In genomic region chr5:34843482-34843881, GRCh38 we compare ENCODE assay signal across 21 cellular contexts. TPM values are rescaled to one million over a fixed set of nuclear protein-coding genes. Genes with fewer than 3 reads are reported as not detected.
DNase-seq lines count a peak whose midpoint lies in the region; ATAC-seq, FAIRE-seq and TF ChIP-seq lines count a peak whose summit lies in the region.
"Had no signal": no experiment of that assay in that cellular context is flagged by ENCODE, and none has a peak within 500 bp of the region (broad histone marks: within the 10 kb centered on the region; RNA-seq: fewer than 3 reads in every experiment).

No MANE protein-coding gene starts in this region.

- CTCF ChIA-PET in K562 (lab: Yijun Ruan, JAX; ENCODE audit: low intra/inter-chr PET ratio): no interaction called here

- H3K4me2 ChIP-seq in K562 (ENCODE audit: insufficient read depth, low read length): no peak overlapping the region

- no peaks in the 10 kb centered on the region for H3K9me1 ChIP-seq in K562 (ENCODE audit: control insufficient read depth, insufficient read depth, low read length)

- POLR2A ChIA-PET in K562 (lab: Yijun Ruan, JAX): interaction anchor here (0.7 kb wide), 1 partner anchor 151 kb away, joined by 3 read pairs; no protein-coding TSS in a partner anchor

- H3K4me1 ChIP-seq in K562 (replicated peaks in 1 of 2; ENCODE audit: control insufficient read depth in 2 of 2, insufficient read depth in 2 of 2, low read length in 2 of 2): peaks cover 0 to 14% of the 10 kb centered on the region in 2 experiments; a peak in 3 of 5 replicates

- no peak for TF ChIP-seq CTCF in LNCaP clone FGC (IDR thresholded peaks at IDR 0.05; ENCODE audit: control insufficient read depth, extremely low read depth, insufficient read depth)
- TF ChIP-seq CTCF in K562 (IDR thresholded peaks at IDR 0.05 in 2 of 3, conservative IDR thresholded peaks at IDR 0.05 in 1 of 3; ENCODE audit: insufficient read depth in 2 of 3, low read depth in 1 of 3, low read length in 3 of 3): no peak

- FAIRE-seq in K562 (lab: Jason Lieb, UNC): no peak
- FAIRE-seq: GM12892 had no signal

- H3K27me3 ChIP-seq in K562 (ENCODE audit: control insufficient read depth in 2 of 2, insufficient read depth in 2 of 2, low read length in 2 of 2): no peaks in the 10 kb centered on the region

- no peaks in the 10 kb centered on the region for H4K20me1 ChIP-seq in K562 (replicated peaks; ENCODE audit: control insufficient read depth, insufficient read depth, low read length)

- no peak overlapping the region for H3K27ac ChIP-seq in K562 (ENCODE audit: extremely low read depth, low read depth, low read length)
- H3K27ac ChIP-seq: SK-N-MC had no signal

- TF ChIP-seq EP300 in K562 (IDR thresholded peaks at IDR 0.05; ENCODE audit: low read length): no peak

- ATAC-seq in K562: no peak
- ATAC-seq in sciatic nerve: peak; percentile 16

- 25% methylated on average over 2 of the region's 2 CpGs for WGBS in K562 (ENCODE audit: insufficient coverage, low coverage, missing lambda C conversion rate)

- TF ChIP-seq POLR2A in K562 (conservative IDR thresholded peaks at IDR 0.05): no peak

- intact Hi-C loops in K562 (cut with micrococcal nuclease) (no loop called here), sciatic nerve (cut with DNase I) (no loop called here)

- no peak overlapping the region for H2AFZ ChIP-seq in K562 (ENCODE audit: low read depth, low read length)

- in situ Hi-C loops in K562 (cut with MboI): no loop called here

- no peak overlapping the region for H3K9ac ChIP-seq in K562 (ENCODE audit: insufficient read depth in 1 of 2, low read depth in 2 of 2, low read length in 2 of 2)

- H3K4me3 ChIP-seq in LNCaP clone FGC (ENCODE audit: low read depth, low read length) (no peak overlapping the region), K562 (no peak overlapping the region)
- H3K4me3 ChIP-seq: SK-N-MC had no signal

- no TSS peak for BruUV-seq in K562 (replicated peaks; lab: Mats Ljungman, UMichigan)

- H3K79me2 ChIP-seq in K562 (ENCODE audit: control insufficient read depth, insufficient read depth, low read length): no peaks in the 10 kb centered on the region

- DNase-seq in LNCaP clone FGC (ENCODE audit: low read depth): peak; percentile 38
- DNase-seq in K562 (ENCODE audit: extremely low read depth in 1 of 4, low spot score in 3 of 4): no peak
- DNase-seq in fibroblast of the conjunctiva (ENCODE audit: low read depth): peak; percentile 57
- no peak for DNase-seq in sciatic nerve (ENCODE audit: low spot score)
- no peak for DNase-seq in H4 (ENCODE audit: low spot score)
- DNase-seq in iPS-NIHi7 (ENCODE audit: extremely low spot score): no peak
- DNase-seq in NCI-H524 (lab: John Stamatoyannopoulos, UW): no peak
- DNase-seq: C1 segment of cervical spinal cord; CD8-positive, alpha-beta memory T cell; DMS53; H7; HFFc6; NCI-H1105; NCI-H1694; NCI-H510A treated with DMSO at 0.1 percent for 48 hours; NCI-H82; SHP77 had no signal

- H3K36me3 ChIP-seq in K562 (ENCODE audit: control insufficient read depth, insufficient read depth, low read length): no peaks in the 10 kb centered on the region

- no peaks in the 10 kb centered on the region for H3K9me3 ChIP-seq in K562 (replicated peaks; ENCODE audit: control insufficient read depth, insufficient read depth, low read depth, low read length)

- no peak for TF ChIP-seq RAD21 in K562 (CRISPR knock-in tag; conservative IDR thresholded peaks at IDR 0.05 in 1 of 2, IDR thresholded peaks at IDR 0.05 in 1 of 2)

TF ChIP-seq in K562, 482 proteins besides CTCF, POLR2A, EP300 and RAD21:
- TF ChIP-seq MAFF (IDR thresholded peaks at IDR 0.05; ENCODE audit: low read length) (0 out of 2 replicates have a peak, but pooled peaks have one; percentile 36), JUNB (CRISPR knock-in tag; conservative IDR thresholded peaks at IDR 0.05) (no peak), ZNF316 (IDR thresholded peaks at IDR 0.05) (peak; percentile 79), C11orf30 (IDR thresholded peaks at IDR 0.05; ENCODE audit: low read depth) (peak; percentile 47; the same call in 1 of the 2 replicates), MAFG (tag; conservative IDR thresholded peaks at IDR 0.05) (peak; percentile 24; the same call in 1 of the 2 replicates), MTA3 (IDR thresholded peaks at IDR 0.05; ENCODE audit: borderline replicate concordance) (no peak), HDAC6 (IDR thresholded peaks at IDR 0.05; ENCODE audit: low read depth, low read length) (no peak), NFRKB (IDR thresholded peaks at IDR 0.05; ENCODE audit: low read depth) (no peak)

RNA-seq across cellular contexts. Expression of gene TTC23L, which starts 4.5 kb away (rescaled TPM):
- 0.32 and 0.53 TPM in 2 replicates for total RNA-seq in K562 (2011; cell fraction: chromatin; rRNA removed; ENCODE audit: low replicate concordance)
- total RNA-seq in K562 (2011; cell fraction: nucleolus; rRNA removed): 0.13 TPM in 1 of 2 replicates, not detected in the other
- 0.15 and 0.23 TPM in 2 replicates for total RNA-seq in K562 (2011; cell fraction: nucleoplasm; rRNA removed)
- total RNA-seq in K562 (2014; rRNA removed): not detected in 2 replicates
- 0.07 TPM in 1 of 2 replicates, not detected in the other for total RNA-seq in K562 (2014; rRNA removed; fragmentation: Illumina TruSeq; extraction: Trizol)
- total RNA-seq in K562 (2015; rRNA removed; fragmentation: Illumina TruSeq; extraction: Trizol): 0.04 and 0.15 TPM in 2 replicates
- 0.11 and 0.27 TPM in 2 replicates for total RNA-seq in K562 (2021)
- polyA plus RNA-seq in K562 (2011; rRNA removed): 0.14 and 0.39 TPM in 2 replicates
- 0.03 TPM in 2 replicates for polyA plus RNA-seq in K562 (2011; cell fraction: cytosol; rRNA removed)
- 0.36 and 0.60 TPM in 2 replicates for polyA plus RNA-seq in K562 (2011; cell fraction: nucleus; rRNA removed)
- polyA plus RNA-seq in K562 (2012): 0.18 and 0.32 TPM in 2 replicates
- polyA plus RNA-seq in K562 (2014; fragmentation: Illumina TruSeq; extraction: Trizol): 0.15 and 0.18 TPM in 2 replicates
- polyA plus RNA-seq in K562 (2014; fragmentation: Nextera tagmentation; extraction: Ambion mirVana): under 1 TPM in 1 of 2 experiments, not detected in 1; 0.32 TPM
- polyA plus RNA-seq in K562 (2014; rRNA removed): 0.03 and 0.19 TPM in 2 replicates
- 0.21 TPM in 1 of 2 replicates, not detected in the other for polyA minus RNA-seq in K562 (2011; rRNA and poly(A)+ RNA removed)
- polyA minus RNA-seq in K562 (2011; cell fraction: cytosol; rRNA and poly(A)+ RNA removed): not detected in 2 replicates
- polyA minus RNA-seq in K562 (2011; cell fraction: nucleus; rRNA and poly(A)+ RNA removed): 0.13 TPM in 1 of 2 replicates, not detected in the other
- total RNA-seq in sciatic nerve: 5.9 TPM
- total RNA-seq in H4 (2014; rRNA removed; shearing (Covaris generic)): 0.06 TPM in 1 of 2 replicates, not detected in the other
- total RNA-seq: HFFc6, HT1080, LHCN-M2 had no signal
- polyA plus RNA-seq: CD8-positive, alpha-beta memory T cell had no signal

Comparison
In these comparisons a context has a peak if more than half of its experiments do, and no peak if none do; other contexts are left out.
1. DNase-seq: peak in LNCaP clone FGC (single experiment) and fibroblast of the conjunctiva (single experiment); none in K562 (0 of 4), sciatic nerve (single experiment), H4 (single experiment), iPS-NIHi7 (single experiment) and NCI-H524 (0 of 2).